Comparison of ENCODE assay signal across 12 cellular contexts in genomic region chr13:40236566-40237168, GRCh38.
DNase-seq lines count a peak whose midpoint lies in the region; ATAC-seq and TF ChIP-seq lines count a peak whose summit lies in the region.
"Had no signal": no experiment of that assay in that cellular context is flagged by ENCODE, and none has a peak within 500 bp of the region (broad histone marks: within the 10 kb centered on the region; RNA-seq: fewer than 3 reads in every experiment).

No MANE protein-coding gene starts in this region.

- H3K9me3 ChIP-seq in muscle layer of duodenum (ENCODE audit: control insufficient read depth in 1 of 2, low read length in 2 of 2) (no peaks in the 10 kb centered on the region), transverse colon (no peaks in the 10 kb centered on the region)

- intact Hi-C loops in transverse colon (cut with DNase I; ENCODE audit: low total_unique reads) = no loop called here

- DNase-seq in amniotic epithelial cell (ENCODE audit: low read depth) (peak; percentile 64), foreskin fibroblast (peak; percentile 63 to 83), transverse colon (no peak), dedifferentiated amniotic fluid mesenchymal stem cell (ENCODE audit: extremely low spot score) (no peak), anterior cingulate cortex (lab: John Stamatoyannopoulos, UW) (no peak), germinal center (ENCODE audit: low spot score) (no peak)
- DNase-seq: cortex of kidney, glutamatergic neuron had no signal

- no peaks in the 10 kb centered on the region for H3K4me1 ChIP-seq in muscle layer of duodenum (ENCODE audit: control insufficient read depth in 1 of 2, insufficient read depth in 2 of 2, low read length in 2 of 2)
- H3K4me1 ChIP-seq in transverse colon = no peaks in the 10 kb centered on the region

- in situ Hi-C loops in transverse colon (cut with MboI; ENCODE audit: low pct_ligation_motif_present in 1 of 4, low pct_unique_long_range_greater_than_20kb in 1 of 4, low sequenced_read_pairs in 3 of 4) = no loop called here

- TF ChIP-seq EP300 in transverse colon (IDR thresholded peaks at IDR 0.05; ENCODE audit: low read depth) = no peak

- ATAC-seq in GM19463 (IDR thresholded peaks at IDR 0.05; ENCODE audit: unreplicated experiment) = no peak
- ATAC-seq: activated naive CD4-positive, alpha-beta T cell treated with anti-CD3 and anti-CD28 coated beads, Interleukin-2, amount 50 U/mL, for 72 hours; GM23338 had no signal

- no peak for TF ChIP-seq CTCF in foreskin fibroblast (IDR thresholded peaks at IDR 0.05; ENCODE audit: low read depth, low read length)
- no peak for TF ChIP-seq CTCF in transverse colon (IDR thresholded peaks at IDR 0.05)

- no peak for TF ChIP-seq POLR2A in transverse colon (IDR thresholded peaks at IDR 0.05)

- WGBS in transverse colon (ENCODE audit: low coverage in 1 of 2), 2 donors = 70 to 85% methylated on average over 5 to 12 of the region's 12 CpGs

- H3K27ac ChIP-seq in muscle layer of duodenum (ENCODE audit: low read length) (peak overlapping the region; percentile 73), transverse colon (peak overlapping the region; percentile 34 to 65 (median 50))

- H3K4me3 ChIP-seq in foreskin fibroblast (ENCODE audit: low read depth in 1 of 2, low read length in 2 of 2) (no peak overlapping the region), muscle layer of duodenum (ENCODE audit: low read depth in 1 of 2, low read length in 2 of 2) (no peak overlapping the region), transverse colon (no peak overlapping the region)
- H3K4me3 ChIP-seq: GM23338 had no signal

- no peaks in the 10 kb centered on the region for H3K27me3 ChIP-seq in muscle layer of duodenum (ENCODE audit: low read depth, low read length)
- no peaks in the 10 kb centered on the region for H3K27me3 ChIP-seq in transverse colon

- H3K36me3 ChIP-seq in muscle layer of duodenum (ENCODE audit: control insufficient read depth in 1 of 2, insufficient read depth in 2 of 2, low read length in 2 of 2) (no peaks in the 10 kb centered on the region), transverse colon (no peaks in the 10 kb centered on the region)

Comparison
In these comparisons a context has a peak if more than half of its experiments do, and no peak if none do; other contexts are left out.
1. DNase-seq: peak in amniotic epithelial cell (single experiment) and foreskin fibroblast (2 of 2); none in transverse colon (single experiment), dedifferentiated amniotic fluid mesenchymal stem cell (single experiment), anterior cingulate cortex (0 of 58) and germinal center (single experiment).